ENCODE assay signal across 23 cellular contexts in genomic region chr17:19258371-19258770, GRCh38. TPM values are rescaled to one million over a fixed set of nuclear protein-coding genes. Genes with fewer than 3 reads are reported as not detected.
DNase-seq lines count a peak whose midpoint lies in the region; ATAC-seq and TF ChIP-seq lines count a peak whose summit lies in the region.
"Had no signal": no experiment of that assay in that cellular context is flagged by ENCODE, and none has a peak within 500 bp of the region (broad histone marks: within the 10 kb centered on the region; RNA-seq: fewer than 3 reads in every experiment).

No MANE protein-coding gene starts in this region.

- H3K4me1 Mint-ChIP-seq in endodermal cell, result peaks cover 7% of the 10 kb centered on the region
- peaks cover 59% of the 10 kb centered on the region for H3K4me1 Mint-ChIP-seq in nephron progenitor cell

- H3K4me1 ChIP-seq in endodermal cell (ENCODE audit: control insufficient read depth, insufficient read depth, low read length), result no peaks in the 10 kb centered on the region
- H3K4me1 ChIP-seq: BLaER1 treated with 17β-estradiol and CSF1 and Interleukin-3, amounts not matched to agents 10 nM and 100 nM had no signal

- H3K27ac ChIP-seq in cingulate gyrus (ENCODE audit: low read depth, low read length) (peak overlapping the region; percentile 80), endodermal cell (ENCODE audit: low read depth, low read length) (no peak overlapping the region)
- H3K27ac ChIP-seq: A549; BLaER1 treated with 17β-estradiol and CSF1 and Interleukin-3, amounts not matched to agents 10 nM and 100 nM; PC-9; SJCRH30 had no signal

- H3K27ac Mint-ChIP-seq in endodermal cell, result peak overlapping the region; percentile 50
- peak overlapping the region; percentile 39 for H3K27ac Mint-ChIP-seq in nephron progenitor cell
- H3K27ac Mint-ChIP-seq: CD4-positive, alpha-beta T cell had no signal

- H3K27me3 Mint-ChIP-seq in endodermal cell (ENCODE audit: insufficient read depth) (no peaks in the 10 kb centered on the region), nephron progenitor cell (ENCODE audit: low read depth, poor library complexity) (peaks cover 3% of the 10 kb centered on the region)

- peaks cover 6% of the 10 kb centered on the region for H3K36me3 Mint-ChIP-seq in endodermal cell (ENCODE audit: low read depth)
- H3K36me3 Mint-ChIP-seq in nephron progenitor cell (ENCODE audit: low read depth), result peaks cover 19% of the 10 kb centered on the region

- no peaks in the 10 kb centered on the region for H3K36me3 ChIP-seq in endodermal cell (ENCODE audit: control insufficient read depth, insufficient read depth, low read length)
- H3K36me3 ChIP-seq: BLaER1 treated with 17β-estradiol and CSF1 and Interleukin-3, amounts not matched to agents 10 nM and 100 nM had no signal

- no peaks in the 10 kb centered on the region for H3K27me3 ChIP-seq in endodermal cell (ENCODE audit: control insufficient read depth, insufficient read depth, low read length, poor library complexity, severe bottlenecking)
- H3K27me3 ChIP-seq: SJCRH30 had no signal

- no peak overlapping the region for H3K9ac ChIP-seq in endodermal cell (ENCODE audit: extremely low read depth, low read length, poor library complexity, severe bottlenecking)
- H3K9ac ChIP-seq: BLaER1 treated with 17β-estradiol and CSF1 and Interleukin-3, amounts not matched to agents 10 nM and 100 nM had no signal

- H3K9me3 ChIP-seq in endodermal cell (ENCODE audit: control insufficient read depth, low read length), result peaks cover under 1% of the 10 kb centered on the region
- H3K9me3 ChIP-seq: A549, SJCRH30 had no signal

- no peak for DNase-seq in endodermal cell
- DNase-seq in nephron progenitor cell, result no peak
- DNase-seq in NCI-H1436 treated with DMSO at 0.1 percent for 48 hours (lab: John Stamatoyannopoulos, UW), result no peak
- DNase-seq: AML-193; CD4-positive, alpha-beta T cell; DMS53; GOT3; KBM-7; MV-4-11; NCI-H1105; NCI-H146; NCI-H2029; NCI-H526 treated with DMSO at 0.1 percent for 48 hours; PC-9; SJCRH30 had no signal

- WGBS in endodermal cell (ENCODE audit: insufficient coverage in 1 of 2, insufficient read length in 1 of 2), 2 experiments, result 96 to 98% methylated on average over 7 to 9 of the region's 9 CpGs

- H3K4me3 Mint-ChIP-seq in endodermal cell, result no peak overlapping the region
- H3K4me3 Mint-ChIP-seq in nephron progenitor cell, result no peak overlapping the region
- H3K4me3 Mint-ChIP-seq: CD4-positive, alpha-beta T cell had no signal

- ATAC-seq in GM21367 (IDR thresholded peaks at IDR 0.05; ENCODE audit: unreplicated experiment) (no peak), HG03439 (IDR thresholded peaks at IDR 0.05; ENCODE audit: unreplicated experiment) (no peak), HG03095 (IDR thresholded peaks at IDR 0.05; ENCODE audit: unreplicated experiment) (no peak)
- ATAC-seq: A549, Right ventricle myocardium inferior, SK-N-SH treated with all-trans-retinoic acid at 6 μM for 48 hours had no signal

- TF ChIP-seq CTCF in endodermal cell (conservative IDR thresholded peaks at IDR 0.05), result no peak
- no peak for TF ChIP-seq CTCF in nephron progenitor cell (IDR thresholded peaks at IDR 0.05)

- H3K9me3 Mint-ChIP-seq in endodermal cell (peaks cover 2% of the 10 kb centered on the region), nephron progenitor cell (peaks cover 9% of the 10 kb centered on the region)
- H3K9me3 Mint-ChIP-seq: CD4-positive, alpha-beta T cell had no signal

- no peak overlapping the region for H3K4me3 ChIP-seq in endodermal cell (ENCODE audit: low read length)
- H3K4me3 ChIP-seq: A549; BLaER1 treated with 17β-estradiol and CSF1 and Interleukin-3, amounts not matched to agents 10 nM and 100 nM; PC-9; SJCRH30 had no signal

RNA-seq across cellular contexts. Expression of gene EPN2, which starts 21.2 kb away (rescaled TPM):
- 10 to 100 TPM; 46.0 to 50.9 TPM for total RNA-seq in endodermal cell
- polyA plus RNA-seq in endodermal cell (2013, experiment 1 of 2), result 27.7 TPM
- polyA plus RNA-seq in endodermal cell (2013, experiment 2 of 2), result 29.1 TPM
